In the genomic region with DNA sequence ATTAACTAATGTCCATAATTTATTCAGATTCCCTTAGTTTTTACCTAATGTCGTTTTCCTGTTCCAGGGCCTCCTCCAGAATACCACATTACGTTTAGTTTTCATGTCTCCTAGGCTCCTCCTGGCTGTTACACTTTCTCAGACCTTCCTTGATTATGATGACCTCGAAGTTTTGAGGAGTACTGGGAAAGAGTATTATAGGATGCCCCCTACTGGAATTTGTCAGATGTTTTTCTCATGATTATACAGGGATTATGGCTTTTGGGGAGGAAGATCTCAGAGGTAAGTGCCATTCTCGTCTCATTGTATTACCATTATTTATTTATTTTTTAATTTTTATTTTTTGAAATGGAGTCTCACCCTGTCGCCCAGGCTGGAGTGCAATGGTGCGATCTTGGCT, we compare ENCODE assay signal across 8 cellular contexts. TPM values are rescaled to one million over a fixed set of nuclear protein-coding genes. Genes with fewer than 3 reads are reported as not detected.
DNase-seq lines count a peak whose midpoint lies in the region; ATAC-seq and TF ChIP-seq lines count a peak whose summit lies in the region.

No MANE protein-coding gene starts in this region.

- no peaks in the 10 kb centered on the region for H3K27me3 ChIP-seq in osteoblast (ENCODE audit: insufficient read depth, low read length)

- H2AFZ ChIP-seq in osteoblast (ENCODE audit: low read length): no peak overlapping the region

- H3K79me2 ChIP-seq in osteoblast (ENCODE audit: insufficient read depth, low read length): no peaks in the 10 kb centered on the region

- TF ChIP-seq CTCF in epithelial cell of esophagus (IDR thresholded peaks at IDR 0.05; ENCODE audit: insufficient read depth, low read depth, low read length, missing control alignments): peak; percentile 45
- TF ChIP-seq CTCF in osteoblast (IDR thresholded peaks at IDR 0.05; ENCODE audit: extremely low read depth, low read depth, low read length): peak; percentile 48

- no peak overlapping the region for H3K4me3 ChIP-seq in epithelial cell of esophagus (ENCODE audit: low read length)
- H3K4me3 ChIP-seq in osteoblast (ENCODE audit: insufficient read depth, low read length): no peak overlapping the region

- H3K4me1 ChIP-seq in osteoblast (ENCODE audit: insufficient read depth, low read length): no peaks in the 10 kb centered on the region

- no peaks in the 10 kb centered on the region for H4K20me1 ChIP-seq in osteoblast (ENCODE audit: insufficient read depth, low read length)

- H3K9me3 ChIP-seq in osteoblast (ENCODE audit: low read depth, low read length): no peaks in the 10 kb centered on the region

- no peaks in the 10 kb centered on the region for H3K36me3 ChIP-seq in osteoblast (ENCODE audit: insufficient read depth, low read length)

- no peak for ATAC-seq in HG03342 (IDR thresholded peaks at IDR 0.05; ENCODE audit: unreplicated experiment)

- DNase-seq in NCI-H345 (lab: John Stamatoyannopoulos, UW) (peak; percentile 2), NCI-H345 treated with DMSO at 0.1 percent for 48 hours (lab: John Stamatoyannopoulos, UW; ENCODE audit: unreplicated experiment) (no peak), NOMO-1 treated with DMSO at 0.1 percent for 48 hours (lab: John Stamatoyannopoulos, UW; ENCODE audit: unreplicated experiment) (peak; percentile 47), epithelial cell of esophagus (ENCODE audit: low read depth) (peak; percentile 65), osteoblast (ENCODE audit: insufficient read length, low spot score, missing footprints) (peak; percentile 84), superior temporal gyrus (ENCODE audit: extremely low spot score) (no peak), DMS153 treated with DMSO at 0.1 percent for 48 hours (lab: John Stamatoyannopoulos, UW; ENCODE audit: unreplicated experiment) (no peak)

- H3K4me2 ChIP-seq in osteoblast (ENCODE audit: insufficient read depth, low read length): no peak overlapping the region

- H3K27ac ChIP-seq in osteoblast (ENCODE audit: low read depth, low read length): no peak overlapping the region

RNA-seq across cellular contexts. Expression of a gene that starts 17.7 kb away (rescaled TPM):
- total RNA-seq in osteoblast: 443 and 478 TPM in 2 replicates

RNA-seq across cellular contexts. Expression of a gene that starts 24.6 kb away (rescaled TPM):
- total RNA-seq in osteoblast: 20.3 and 23.6 TPM in 2 replicates

RNA-seq across cellular contexts. Expression of a gene that starts 49.4 kb away (rescaled TPM):
- total RNA-seq in osteoblast: 313 and 330 TPM in 2 replicates

Comparison
In these comparisons a context has a peak if more than half of its experiments do, and no peak if none do; other contexts are left out.
1. DNase-seq: peak in NCI-H345 (single experiment), NOMO-1 treated with DMSO at 0.1 percent for 48 hours (single experiment), epithelial cell of esophagus (single experiment) and osteoblast (single experiment); none in NCI-H345 treated with DMSO at 0.1 percent for 48 hours (single experiment), superior temporal gyrus (single experiment) and DMS153 treated with DMSO at 0.1 percent for 48 hours (single experiment).